Comparison of ENCODE assay signal across 22 cellular contexts in the genomic region with DNA sequence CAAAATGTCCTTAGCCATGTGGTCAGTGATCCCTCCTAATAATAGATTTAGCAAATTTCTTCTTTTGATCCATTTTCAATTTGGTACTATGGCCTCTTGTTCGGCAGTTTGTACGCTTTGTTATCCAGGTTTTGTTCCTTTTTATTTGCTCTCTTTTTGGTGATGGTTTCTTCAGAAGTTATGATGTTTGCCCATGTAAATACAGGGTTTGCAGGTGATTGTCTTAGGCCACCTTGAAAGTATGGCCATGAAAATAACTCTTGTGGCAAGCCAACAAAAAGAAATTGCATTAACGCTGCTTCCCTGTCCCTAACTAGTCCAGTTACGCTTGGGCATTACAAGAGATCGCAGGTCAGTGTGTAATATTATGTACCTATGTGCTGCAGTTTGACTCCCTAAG. TPM values are rescaled to one million over a fixed set of nuclear protein-coding genes. Genes with fewer than 3 reads are reported as not detected.
DNase-seq lines count a peak whose midpoint lies in the region; ATAC-seq and TF ChIP-seq lines count a peak whose summit lies in the region.
"Had no signal": no experiment of that assay in that cellular context is flagged by ENCODE, and none has a peak within 500 bp of the region (broad histone marks: within the 10 kb centered on the region; RNA-seq: fewer than 3 reads in every experiment).

No MANE protein-coding gene starts in this region.

- no peak for ATAC-seq in activated T-cell treated with anti-CD3 and anti-CD28 coated beads, Interleukin-2, amount 50 U/mL, for 72 hours (replicated peaks in 1 of 2)
- ATAC-seq in activated T-cell treated with anti-CD3 and anti-CD28 coated beads, Interleukin-2, amount 50 U/mL, for 4 hours, result no peak
- ATAC-seq in CD8-positive, alpha-beta T cell, result no peak
- ATAC-seq in PC-3 (no peak), HG03280 (IDR thresholded peaks at IDR 0.05; ENCODE audit: unreplicated experiment) (no peak), GM21737 (IDR thresholded peaks at IDR 0.05; ENCODE audit: unreplicated experiment) (no peak)
- ATAC-seq: A549 had no signal

- no peak for DNase-seq in activated T-cell treated with anti-CD3 and anti-CD28 coated beads, Interleukin-2, amount 50 U/mL, for 72 hours
- DNase-seq in activated T-cell treated with anti-CD3 and anti-CD28 coated beads, Interleukin-2, amount 50 U/mL, for 4 hours, result no peak
- DNase-seq in CD8-positive, alpha-beta T cell, result no peak
- DNase-seq in WERI-Rb-1, result no peak
- DNase-seq in PC-3, result no peak
- DNase-seq: 8988T; ACHN; AML-193; BE2C; CD4-positive, alpha-beta memory T cell; DMS 273 treated with DMSO at 0.1 percent for 48 hours; DMS79; EL; GDM1; GOT3; HFFc6 had no signal

- POLR2A ChIA-PET in CD8-positive, alpha-beta T cell (lab: Charles Lee), result no interaction called here
- POLR2A ChIA-PET in PC-3 (lab: Charles Lee; ENCODE audit: unreplicated experiment), result no interaction called here

- no peak overlapping the region for H3K4me2 ChIP-seq in PC-3 (ENCODE audit: low read length)
- H3K4me2 ChIP-seq: A549; BLaER1 treated with 17β-estradiol and CSF1 and Interleukin-3, amounts not matched to agents 10 nM and 100 nM had no signal

- CTCF ChIA-PET in CD8-positive, alpha-beta T cell (lab: Charles Lee), result no interaction called here
- CTCF ChIA-PET in PC-3 (lab: Charles Lee), result no interaction called here

- no peaks in the 10 kb centered on the region for H4K20me1 ChIP-seq in PC-3 (ENCODE audit: low read length)

- no peak overlapping the region for H3K4me3 ChIP-seq in CD8-positive, alpha-beta T cell (ENCODE audit: low read depth, low read length)
- H3K4me3 ChIP-seq in WERI-Rb-1 (ENCODE audit: low read depth, low read length) (no peak overlapping the region), PC-3 (ENCODE audit: low read length) (no peak overlapping the region)
- H3K4me3 ChIP-seq: A549; BLaER1 treated with 17β-estradiol and CSF1 and Interleukin-3, amounts not matched to agents 10 nM and 100 nM; HAP-1 had no signal

- H3K9ac ChIP-seq in PC-3 (ENCODE audit: low read length), result no peak overlapping the region
- H3K9ac ChIP-seq: BLaER1 treated with 17β-estradiol and CSF1 and Interleukin-3, amounts not matched to agents 10 nM and 100 nM had no signal

- intact Hi-C loops in CD8-positive, alpha-beta T cell (cut with DNase I, micrococcal nuclease), result no loop called here
- intact Hi-C loops in PC-3 (cut with micrococcal nuclease), result no loop called here

- H3K27ac ChIP-seq in CD8-positive, alpha-beta T cell (ENCODE audit: low read depth, low read length), result no peak overlapping the region
- H3K27ac ChIP-seq in WERI-Rb-1 (peak overlapping the region; percentile 53), PC-3 (ENCODE audit: low read length) (no peak overlapping the region)
- H3K27ac ChIP-seq: A549; BLaER1 treated with 17β-estradiol and CSF1 and Interleukin-3, amounts not matched to agents 10 nM and 100 nM had no signal

- H3K4me1 ChIP-seq in CD8-positive, alpha-beta T cell (ENCODE audit: insufficient read depth, low read length), result no peaks in the 10 kb centered on the region
- no peaks in the 10 kb centered on the region for H3K4me1 ChIP-seq in PC-3 (ENCODE audit: insufficient read depth, low read length)
- H3K4me1 ChIP-seq: A549; BE2C; BLaER1 treated with 17β-estradiol and CSF1 and Interleukin-3, amounts not matched to agents 10 nM and 100 nM had no signal

- no peaks in the 10 kb centered on the region for H3K79me2 ChIP-seq in PC-3 (ENCODE audit: low read length)

- peak overlapping the region; percentile 14 for H3K27ac Mint-ChIP-seq in activated T-cell treated with anti-CD3 and anti-CD28 coated beads, Interleukin-2, amount 50 U/mL, for 72 hours
- peak overlapping the region; percentile 25 for H3K27ac Mint-ChIP-seq in CD8-positive, alpha-beta T cell
- H3K27ac Mint-ChIP-seq: CD14-positive monocyte, HFFc6 had no signal

- H3K9me2 ChIP-seq in PC-3 (replicated peaks; ENCODE audit: low read length), result no peaks in the 10 kb centered on the region

- H3K36me3 ChIP-seq in CD8-positive, alpha-beta T cell (ENCODE audit: insufficient read depth, low read length), result peaks cover 57% of the 10 kb centered on the region
- peaks cover 82% of the 10 kb centered on the region for H3K36me3 ChIP-seq in WERI-Rb-1
- peaks cover 85% of the 10 kb centered on the region for H3K36me3 ChIP-seq in PC-3 (ENCODE audit: low read depth, low read length)

- H3K9me3 Mint-ChIP-seq in activated T-cell treated with anti-CD3 and anti-CD28 coated beads, Interleukin-2, amount 50 U/mL, for 72 hours, result no peaks in the 10 kb centered on the region
- no peaks in the 10 kb centered on the region for H3K9me3 Mint-ChIP-seq in activated T-cell treated with anti-CD3 and anti-CD28 coated beads, Interleukin-2, amount 50 U/mL, for 4 hours
- H3K9me3 Mint-ChIP-seq in CD8-positive, alpha-beta T cell, result no peaks in the 10 kb centered on the region
- H3K9me3 Mint-ChIP-seq: CD14-positive monocyte; CD4-positive, alpha-beta memory T cell; HFFc6 had no signal

- H3F3A ChIP-seq in PC-3 (ENCODE audit: low read length, unreplicated experiment), result peaks cover 5% of the 10 kb centered on the region

- BruUV-seq in PC-3 (replicated peaks; lab: Mats Ljungman, UMichigan), result no TSS peak

- H3K27me3 Mint-ChIP-seq in activated T-cell treated with anti-CD3 and anti-CD28 coated beads, Interleukin-2, amount 50 U/mL, for 72 hours (ENCODE audit: low read depth), result no peaks in the 10 kb centered on the region
- H3K27me3 Mint-ChIP-seq in activated T-cell treated with anti-CD3 and anti-CD28 coated beads, Interleukin-2, amount 50 U/mL, for 4 hours (ENCODE audit: low read depth), result no peaks in the 10 kb centered on the region
- no peaks in the 10 kb centered on the region for H3K27me3 Mint-ChIP-seq in CD8-positive, alpha-beta T cell (ENCODE audit: low read depth)
- H3K27me3 Mint-ChIP-seq: CD4-positive, alpha-beta memory T cell had no signal

- H2AFZ ChIP-seq in PC-3 (ENCODE audit: low read length), result no peak overlapping the region

- no peaks in the 10 kb centered on the region for H3K4me1 Mint-ChIP-seq in activated T-cell treated with anti-CD3 and anti-CD28 coated beads, Interleukin-2, amount 50 U/mL, for 72 hours (ENCODE audit: low read depth)
- H3K4me1 Mint-ChIP-seq in activated T-cell treated with anti-CD3 and anti-CD28 coated beads, Interleukin-2, amount 50 U/mL, for 4 hours (ENCODE audit: low read depth), result no peaks in the 10 kb centered on the region
- no peaks in the 10 kb centered on the region for H3K4me1 Mint-ChIP-seq in CD8-positive, alpha-beta T cell (ENCODE audit: low read depth)
- H3K4me1 Mint-ChIP-seq: CD14-positive monocyte had no signal

- no peaks in the 10 kb centered on the region for H3K27me3 ChIP-seq in CD8-positive, alpha-beta T cell (ENCODE audit: insufficient read depth, low read length)
- H3K27me3 ChIP-seq in WERI-Rb-1 (ENCODE audit: insufficient read depth, low read depth, severe bottlenecking) (no peaks in the 10 kb centered on the region), PC-3 (ENCODE audit: low read length) (no peaks in the 10 kb centered on the region)
- H3K27me3 ChIP-seq: BE2C; BLaER1 treated with 17β-estradiol and CSF1 and Interleukin-3, amounts not matched to agents 10 nM and 100 nM had no signal

- H3K4me3 Mint-ChIP-seq in activated T-cell treated with anti-CD3 and anti-CD28 coated beads, Interleukin-2, amount 50 U/mL, for 72 hours, result no peak overlapping the region
- no peak overlapping the region for H3K4me3 Mint-ChIP-seq in activated T-cell treated with anti-CD3 and anti-CD28 coated beads, Interleukin-2, amount 50 U/mL, for 4 hours
- H3K4me3 Mint-ChIP-seq in CD8-positive, alpha-beta T cell, result no peak overlapping the region
- H3K4me3 Mint-ChIP-seq: CD14-positive monocyte; CD4-positive, alpha-beta memory T cell; HFFc6 had no signal

- H3K9me3 ChIP-seq in CD8-positive, alpha-beta T cell (ENCODE audit: low read length), result no peaks in the 10 kb centered on the region
- no peaks in the 10 kb centered on the region for H3K9me3 ChIP-seq in WERI-Rb-1 (ENCODE audit: severe bottlenecking)
- no peaks in the 10 kb centered on the region for H3K9me3 ChIP-seq in PC-3 (ENCODE audit: low read length)
- H3K9me3 ChIP-seq: A549; BE2C; BLaER1 treated with 17β-estradiol and CSF1 and Interleukin-3, amounts not matched to agents 10 nM and 100 nM; HAP-1 had no signal

- peaks cover 16 to 27% of the 10 kb centered on the region in 2 donors for H3K36me3 Mint-ChIP-seq in activated T-cell treated with anti-CD3 and anti-CD28 coated beads, Interleukin-2, amount 50 U/mL, for 72 hours (ENCODE audit: insufficient read depth in 2 of 2)
- H3K36me3 Mint-ChIP-seq in activated T-cell treated with anti-CD3 and anti-CD28 coated beads, Interleukin-2, amount 50 U/mL, for 4 hours (ENCODE audit: insufficient read depth), result peaks cover 55% of the 10 kb centered on the region
- H3K36me3 Mint-ChIP-seq in CD8-positive, alpha-beta T cell, result peaks cover 78% of the 10 kb centered on the region

- no peak for TF ChIP-seq CTCF in CD8-positive, alpha-beta T cell (IDR thresholded peaks at IDR 0.05)
- TF ChIP-seq CTCF in WERI-Rb-1 (IDR thresholded peaks at IDR 0.05; ENCODE audit: low read depth, low read length), result no peak
- no peak for TF ChIP-seq CTCF in PC-3 (conservative IDR thresholded peaks at IDR 0.05; ENCODE audit: low read depth, low read length)

RNA-seq across cellular contexts. Expression of gene GPR151, which starts 8.6 kb away (rescaled TPM):
- total RNA-seq in activated T-cell treated with anti-CD3 and anti-CD28 coated beads, Interleukin-2, amount 50 U/mL, for 72 hours, result not detected
- total RNA-seq in activated T-cell treated with anti-CD3 and anti-CD28 coated beads, Interleukin-2, amount 50 U/mL, for 4 hours, result not detected
- not detected for total RNA-seq in CD8-positive, alpha-beta T cell
- not detected in 2 replicates for total RNA-seq in PC-3 (2014; rRNA removed)
- total RNA-seq: CD4-positive, alpha-beta memory T cell; HFFc6 had no signal
